In the genomic region with DNA sequence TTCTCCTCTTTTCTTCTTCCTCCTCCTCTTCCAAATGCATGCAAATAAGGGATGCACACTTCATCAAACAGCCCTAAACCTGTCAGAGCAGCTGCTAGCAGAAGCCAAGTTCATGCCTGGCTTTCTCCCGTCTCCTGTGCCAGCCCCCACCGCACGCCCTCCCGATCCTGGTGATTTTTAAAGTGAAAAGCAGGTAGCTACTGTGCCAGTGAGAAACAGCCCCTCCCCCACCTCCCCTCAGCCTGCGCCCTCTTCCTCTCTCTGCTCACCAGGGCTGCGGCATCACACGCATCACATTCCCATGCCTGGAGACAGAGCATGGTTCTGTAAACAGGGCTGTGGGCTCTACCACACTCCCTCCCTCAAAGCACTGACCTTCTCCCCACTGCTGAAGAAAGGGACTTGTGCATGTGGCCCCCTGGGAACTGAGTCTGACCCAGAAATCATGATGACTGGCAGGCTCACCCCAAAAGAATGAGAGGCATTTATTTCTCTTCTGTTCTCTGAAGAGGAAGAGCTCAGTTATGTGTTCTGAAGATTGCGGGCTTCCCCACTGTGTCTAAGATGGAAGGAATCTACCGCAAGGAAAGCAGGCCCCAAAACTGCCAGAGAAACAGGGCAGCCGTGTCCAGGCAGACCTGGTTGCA, we compare ENCODE assay signal across 21 cellular contexts. TPM values are rescaled to one million over a fixed set of nuclear protein-coding genes. Genes with fewer than 3 reads are reported as not detected.
DNase-seq lines count a peak whose midpoint lies in the region; ATAC-seq and TF ChIP-seq lines count a peak whose summit lies in the region.
"Had no signal": no experiment of that assay in that cellular context is flagged by ENCODE, and none has a peak within 500 bp of the region (broad histone marks: within the 10 kb centered on the region; RNA-seq: fewer than 3 reads in every experiment).

No MANE protein-coding gene starts in this region.

- TF ChIP-seq POLR2A in ovary (IDR thresholded peaks at IDR 0.05): no peak

- H3K27ac ChIP-seq in mesodermal cell (ENCODE audit: low read depth, low read length, severe bottlenecking) (peak overlapping the region; percentile 23), temporal lobe (ENCODE audit: low read depth, low read length) (peak overlapping the region; percentile 17), ovary (no peak overlapping the region)
- H3K27ac ChIP-seq: BLaER1 treated with 17β-estradiol and CSF1 and Interleukin-3, amounts not matched to agents 10 nM and 100 nM; psoas muscle had no signal

- DNase-seq in LHCN-M2 (ENCODE audit: low read depth): peak; percentile 12
- peak; percentile 83 for DNase-seq in choroid plexus epithelial cell (ENCODE audit: low read depth)
- no peak for DNase-seq in effector CD4-positive, alpha-beta T cell
- no peak for DNase-seq in ovary
- DNase-seq in medulla oblongata (ENCODE audit: extremely low spot score): no peak
- DNase-seq: activated CD8-positive, alpha-beta memory T cell treated with anti-CD3 and anti-CD28 coated beads, Interleukin-2, amount 10 ng/mL, durations not matched to agents 7 days and 5 days; cerebellar nuclear complex; foreskin fibroblast; NCI-H2029; NCI-H510A; psoas muscle; SHP77 treated with DMSO at 0.1 percent for 48 hours; stimulated activated naive CD8-positive, alpha-beta T cell treated with anti-CD3 and anti-CD28 coated beads, Interleukin-15, Interleukin-2, amounts not matched to agents 100 U/mL and 50 U/mL, for 24 hours; T-helper 17 cell had no signal

- H3K9me3 ChIP-seq in mesodermal cell (ENCODE audit: control insufficient read depth, low read length): no peaks in the 10 kb centered on the region
- no peaks in the 10 kb centered on the region for H3K9me3 ChIP-seq in ovary
- H3K9me3 ChIP-seq: BLaER1 treated with 17β-estradiol and CSF1 and Interleukin-3, amounts not matched to agents 10 nM and 100 nM; psoas muscle had no signal

- no peak for ATAC-seq in GM21723 (IDR thresholded peaks at IDR 0.05; ENCODE audit: unreplicated experiment)
- ATAC-seq: activated CD8-positive, alpha-beta memory T cell treated with anti-CD3 and anti-CD28 coated beads, Interleukin-2, amount 10 ng/mL, durations not matched to agents 7 days and 5 days; psoas muscle; stimulated activated naive CD8-positive, alpha-beta T cell treated with anti-CD3 and anti-CD28 coated beads, Interleukin-15, Interleukin-2, amounts not matched to agents 100 U/mL and 50 U/mL, for 24 hours; T-helper 17 cell had no signal

- no peaks in the 10 kb centered on the region for H3K27me3 ChIP-seq in ovary
- H3K27me3 ChIP-seq: BLaER1 treated with 17β-estradiol and CSF1 and Interleukin-3, amounts not matched to agents 10 nM and 100 nM had no signal

- H3K36me3 ChIP-seq in mesodermal cell (ENCODE audit: control insufficient read depth, insufficient read depth, low read length) (no peaks in the 10 kb centered on the region), ovary (no peaks in the 10 kb centered on the region)
- H3K36me3 ChIP-seq: BLaER1 treated with 17β-estradiol and CSF1 and Interleukin-3, amounts not matched to agents 10 nM and 100 nM had no signal

- WGBS in mesodermal cell (ENCODE audit: insufficient coverage in 2 of 2), 2 experiments: 38 to 42% methylated on average over 6 to 9 of the region's 10 CpGs
- 41 to 51% (median 50%) methylated on average over 10 of the region's 10 CpGs for WGBS in ovary, 3 donors

- H3K4me1 ChIP-seq in mesodermal cell (ENCODE audit: control insufficient read depth, insufficient read depth, low read length, poor library complexity, severe bottlenecking) (peaks cover 17% of the 10 kb centered on the region), ovary (ENCODE audit: insufficient read depth) (peaks cover 2% of the 10 kb centered on the region)

- TF ChIP-seq CTCF in choroid plexus epithelial cell (conservative IDR thresholded peaks at IDR 0.05; ENCODE audit: low read depth, low read length): no peak
- no peak for TF ChIP-seq CTCF in ovary (IDR thresholded peaks at IDR 0.05)

- H3K4me3 ChIP-seq in choroid plexus epithelial cell (ENCODE audit: low read depth, low read length) (no peak overlapping the region), mesodermal cell (ENCODE audit: extremely low read depth, insufficient read depth, low read length, poor library complexity, severe bottlenecking) (no peak overlapping the region), ovary (no peak overlapping the region)
- H3K4me3 ChIP-seq: BLaER1 treated with 17β-estradiol and CSF1 and Interleukin-3, amounts not matched to agents 10 nM and 100 nM; psoas muscle had no signal

- intact Hi-C loops in ovary (cut with DNase I): loop anchor here in 1 of 4 donors (5.0 kb wide), 1 partner anchor 259 kb away; no protein-coding TSS in a partner anchor

- no peak for TF ChIP-seq EP300 in ovary (IDR thresholded peaks at IDR 0.05)

RNA-seq across cellular contexts. Expression of a gene that starts 14.6 kb away (rescaled TPM):
- total RNA-seq in LHCN-M2 (2014; rRNA removed): under 0.01 TPM in 1 of 2 replicates, not detected in the other
- polyA plus RNA-seq in LHCN-M2 (2012): not detected
- 2.5 TPM for polyA plus RNA-seq in mesodermal cell (2013, experiment 1 of 2)
- 1.2 TPM for polyA plus RNA-seq in mesodermal cell (2013, experiment 2 of 2)
- 54.6 TPM for total RNA-seq in temporal lobe
- 1 to 10 TPM in 4 of 7 donors, under 1 TPM in 3; 0.23 to 2.2 (median 1.0) TPM for total RNA-seq in ovary
- polyA plus RNA-seq in ovary: 1 to 10 TPM; 1.2 to 3.3 TPM
- total RNA-seq: activated CD8-positive, alpha-beta memory T cell treated with anti-CD3 and anti-CD28 coated beads, Interleukin-2, amount 10 ng/mL, durations not matched to agents 7 days and 5 days; activated T-helper 2 cell treated with anti-CD3 and anti-CD28 coated beads, Interferon-gamma antibody, Interleukin-2, Interleukin-4, amounts not matched to agents 10 μg/mL and 5 μg/mL and 100 μg/mL, durations not matched to agents 14 hours and 24 hours and 36 hours; endothelial cell of umbilical vein; MCF 10A; T-helper 17 cell had no signal
- polyA plus RNA-seq: endothelial cell of umbilical vein had no signal

Comparison
In these comparisons a context has a peak if more than half of its experiments do, and no peak if none do; other contexts are left out.
1. DNase-seq: peak in LHCN-M2 (single experiment) and choroid plexus epithelial cell (single experiment); none in effector CD4-positive, alpha-beta T cell (single experiment), ovary (0 of 5) and medulla oblongata (single experiment).
2. H3K27ac ChIP-seq: peak in mesodermal cell (single experiment) and temporal lobe (single experiment); none in ovary (0 of 2).
3. RNA of a gene that starts 14.6 kb away (total RNA-seq): 54.6 TPM in temporal lobe (single experiment); 0.23 to 2.2 TPM in ovary and under 0.01 TPM in LHCN-M2; every median in the first group is over 10 times any median in the second.